ENCODE assay signal across 1 cellular context in the genomic region with DNA sequence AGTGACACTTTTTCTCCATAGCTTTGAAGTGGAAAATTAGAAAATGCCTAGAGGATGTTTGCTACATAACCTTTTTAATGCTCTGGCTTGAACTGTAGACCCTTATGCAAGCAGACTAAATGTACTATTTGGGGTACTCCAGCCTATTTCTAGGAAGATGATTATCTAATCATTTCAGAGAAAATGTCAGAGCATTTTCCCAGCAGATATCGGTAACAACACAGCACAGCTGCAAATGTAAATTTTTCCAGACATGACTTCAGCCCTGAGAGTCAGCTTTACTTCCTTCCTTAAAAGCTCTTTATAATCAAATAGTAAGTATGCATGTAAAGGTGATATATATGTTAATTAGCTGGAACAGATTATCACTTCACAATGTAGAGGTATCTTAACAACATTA.
A peak's percentile ranks its signal among the peaks of the same experiment; 100 is the strongest.
TF ChIP-seq lines count a peak whose summit lies in the region.

No MANE protein-coding gene starts in this region.

TF ChIP-seq in K562, 482 proteins besides CTCF, POLR2A, EP300 and RAD21 (continued from another document):
- TF ChIP-seq ZNF449 (CRISPR knock-in tag; IDR thresholded peaks at IDR 0.05) (no peak), CBFA2T2 (conservative IDR thresholded peaks at IDR 0.05) (peak; percentile 31; the same call in 1 of the 2 replicates), BMI1 (IDR thresholded peaks at IDR 0.05; ENCODE audit: low read length) (no peak), CBX5 (IDR thresholded peaks at IDR 0.05; ENCODE audit: borderline replicate concordance, low read depth) (no peak), MCM2 (IDR thresholded peaks at IDR 0.05; ENCODE audit: low read depth) (no peak), ZHX1 (conservative IDR thresholded peaks at IDR 0.05; ENCODE audit: low read length) (no peak), GATAD2B (IDR thresholded peaks at IDR 0.05; ENCODE audit: borderline replicate concordance) (no peak), KLF6 (CRISPR knock-in tag; IDR thresholded peaks at IDR 0.05; ENCODE audit: borderline replicate concordance) (no peak), ZNF76 (CRISPR knock-in tag; IDR thresholded peaks at IDR 0.05; ENCODE audit: borderline replicate concordance) (no peak), PRMT5 (CRISPR knock-in tag; IDR thresholded peaks at IDR 0.05) (no peak), RBM17 (IDR thresholded peaks at IDR 0.05; ENCODE audit: borderline replicate concordance, low read depth, low read length) (no peak), STAT5A (IDR thresholded peaks at IDR 0.05; ENCODE audit: borderline replicate concordance, low read length) (peak; percentile 47), SREBF1 (IDR thresholded peaks at IDR 0.05; ENCODE audit: borderline replicate concordance, low read depth, low read length) (no peak), RNF219 (CRISPR knock-in tag; IDR thresholded peaks at IDR 0.05) (no peak)
